Comparison of ENCODE assay signal across 9 cellular contexts in the genomic region with DNA sequence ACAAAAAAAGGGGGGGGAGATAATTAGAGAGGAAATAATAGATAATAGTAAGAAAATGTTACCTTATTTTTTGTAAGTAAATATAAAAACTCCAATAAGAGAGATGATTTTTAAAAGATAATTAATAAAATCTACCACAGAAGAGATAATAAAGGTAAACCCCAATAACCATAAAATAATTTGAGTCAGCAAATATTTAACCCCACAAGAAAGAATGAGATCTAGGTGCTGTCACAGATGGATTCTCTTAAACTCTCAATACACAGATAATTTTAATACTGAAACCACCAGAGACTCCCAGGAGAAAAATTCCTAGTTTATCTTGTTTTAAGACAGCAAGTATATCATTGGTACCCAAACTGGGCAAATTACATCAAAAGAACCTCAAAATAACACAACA.
"Had no signal": no experiment of that assay in that cellular context is flagged by ENCODE, and none has a peak within 500 bp of the region (broad histone marks: within the 10 kb centered on the region; RNA-seq: fewer than 3 reads in every experiment).

No MANE protein-coding gene starts in this region.

- H3K27ac ChIP-seq: KMS-11 had no signal

- H3K9ac ChIP-seq: KMS-11 had no signal

- DNase-seq: H9, HCEC 1CT, Kasumi-1, KBM-7 had no signal

- ATAC-seq: GM23338 had no signal

- H2AFZ ChIP-seq: GM23338 had no signal

- H3K4me2 ChIP-seq: GM23338, KMS-11 had no signal

- FAIRE-seq: H1, H54, HTR-8/SVneo had no signal

- H3K4me3 ChIP-seq: GM23338 had no signal
